Comparison of ENCODE assay signal across 16 cellular contexts in the genomic region with DNA sequence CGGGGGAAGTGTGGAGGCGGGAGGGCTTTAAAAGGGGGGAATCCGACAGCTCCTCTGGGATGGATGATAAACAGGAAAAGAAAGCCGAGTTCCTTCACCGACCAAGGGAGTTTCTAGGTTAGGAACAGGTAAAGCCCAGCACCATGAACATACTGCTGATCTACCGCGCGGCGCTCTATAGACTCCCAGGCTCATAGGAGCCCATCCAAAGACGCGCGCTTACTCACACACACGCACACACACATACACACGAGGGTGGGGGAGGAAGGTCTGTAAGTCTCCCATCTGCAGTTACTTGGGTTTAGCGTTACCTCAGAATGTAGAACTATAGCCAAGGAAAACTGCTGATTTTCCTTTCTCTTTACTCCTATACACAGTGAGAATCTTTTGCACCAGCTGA. TPM values are rescaled to one million over a fixed set of nuclear protein-coding genes. Genes with fewer than 3 reads are reported as not detected.
DNase-seq lines count a peak whose midpoint lies in the region; ATAC-seq and TF ChIP-seq lines count a peak whose summit lies in the region.
"Had no signal": no experiment of that assay in that cellular context is flagged by ENCODE, and none has a peak within 500 bp of the region (broad histone marks: within the 10 kb centered on the region; RNA-seq: fewer than 3 reads in every experiment).

No MANE protein-coding gene starts in this region.

- H3K27me3 ChIP-seq in RWPE2 (ENCODE audit: insufficient read depth, poor library complexity, severe bottlenecking) = peaks cover 55% of the 10 kb centered on the region
- peaks cover 47% of the 10 kb centered on the region for H3K27me3 ChIP-seq in hepatocyte
- H3K27me3 ChIP-seq in osteoblast (ENCODE audit: insufficient read depth, low read length) = peaks cover 27% of the 10 kb centered on the region
- H3K27me3 ChIP-seq in gastrocnemius medialis = peaks cover 30 to 39% (median 38%) of the 10 kb centered on the region in 3 donors

- H2AFZ ChIP-seq in hepatocyte (peak overlapping the region; percentile 33), osteoblast (ENCODE audit: low read length) (no peak overlapping the region)

- H3K4me2 ChIP-seq in hepatocyte (peak overlapping the region; percentile 86), osteoblast (ENCODE audit: insufficient read depth, low read length) (no peak overlapping the region)

- H3K36me3 Mint-ChIP-seq in activated CD8-positive, alpha-beta T cell treated with anti-CD3 and anti-CD28 coated beads for 36 hours (ENCODE audit: low read depth) = no peaks in the 10 kb centered on the region

- H3K9me3 ChIP-seq in RWPE2 (ENCODE audit: severe bottlenecking) (no peaks in the 10 kb centered on the region), hepatocyte (ENCODE audit: low read depth) (no peaks in the 10 kb centered on the region), osteoblast (ENCODE audit: low read depth, low read length) (no peaks in the 10 kb centered on the region), gastrocnemius medialis (no peaks in the 10 kb centered on the region)
- H3K9me3 ChIP-seq: thoracic aorta had no signal

- no peak overlapping the region for H3K27ac Mint-ChIP-seq in activated CD8-positive, alpha-beta T cell treated with anti-CD3 and anti-CD28 coated beads for 36 hours
- H3K27ac Mint-ChIP-seq: dendritic cell treated with granulocyte-macrophage colony-stimulating factor and Interleukin-4, amounts not matched to agents 40 ng/mL and 50 ng/mL, for 4 days had no signal

- WGBS in hepatocyte (ENCODE audit: low lambda C conversion rate, missing lambda C conversion rate) = 5% methylated on average over 15 of the region's 15 CpGs

- H3K4me1 Mint-ChIP-seq in activated CD8-positive, alpha-beta T cell treated with anti-CD3 and anti-CD28 coated beads for 36 hours (ENCODE audit: low read depth) = peaks cover 9% of the 10 kb centered on the region

- H3K36me3 ChIP-seq in RWPE2 (ENCODE audit: low read depth) (no peaks in the 10 kb centered on the region), hepatocyte (replicated peaks; ENCODE audit: insufficient read depth, low read depth) (no peaks in the 10 kb centered on the region), osteoblast (ENCODE audit: insufficient read depth, low read length) (no peaks in the 10 kb centered on the region), gastrocnemius medialis (no peaks in the 10 kb centered on the region)
- H3K36me3 ChIP-seq: thoracic aorta had no signal

- H3K27me3 Mint-ChIP-seq in activated CD8-positive, alpha-beta T cell treated with anti-CD3 and anti-CD28 coated beads for 36 hours = peaks cover 52% of the 10 kb centered on the region

- DNase-seq in GM13977 (ENCODE audit: low spot score) (peak; percentile 6), RWPE2 (ENCODE audit: low spot score) (no peak), hepatocyte (ENCODE audit: low spot score) (peak; percentile 30), osteoblast (ENCODE audit: insufficient read length, low spot score, missing footprints) (peak; percentile 82), gastrocnemius medialis (no peak)
- DNase-seq in activated CD8-positive, alpha-beta T cell treated with anti-CD3 and anti-CD28 coated beads for 36 hours = no peak
- no peak for DNase-seq in activated CD4-positive, alpha-beta T cell treated with anti-CD3 and anti-CD28 coated beads, Interleukin-2, amount 50 U/mL, for 1 hour
- DNase-seq: activated CD4-positive, CD25-positive, alpha-beta regulatory T cell; DMS153; NCI-H1694 treated with DMSO at 0.1 percent for 48 hours; stimulated activated CD4-positive, alpha-beta T cell treated with anti-CD3 and anti-CD28 coated beads, Interleukin-2, amount 100 ng/mL, for 48 hours had no signal

- POLR2A ChIA-PET in activated CD8-positive, alpha-beta T cell treated with anti-CD3 and anti-CD28 coated beads for 36 hours (lab: Charles Lee) = no interaction called here

- in situ Hi-C loops in GM13977 (cut with MboI; ENCODE audit: low pct_unique_long_range_greater_than_20kb, low sequenced_read_pairs, unreplicated experiment) (no loop called here), gastrocnemius medialis (cut with MboI; ENCODE audit: low sequenced_read_pairs in 4 of 4) (no loop called here)

- intact Hi-C loops in gastrocnemius medialis (cut with DNase I; ENCODE audit: low total_unique reads) = no loop called here
- intact Hi-C loops in activated CD8-positive, alpha-beta T cell treated with anti-CD3 and anti-CD28 coated beads for 36 hours (cut with micrococcal nuclease) = no loop called here

- ATAC-seq in RWPE2 (ENCODE audit: low read depth) (peak; percentile 42; the same call in 2 of the 3 replicates), gastrocnemius medialis (no peak), HG02678 (IDR thresholded peaks at IDR 0.05; ENCODE audit: unreplicated experiment) (no peak)
- no peak for ATAC-seq in activated CD8-positive, alpha-beta T cell treated with anti-CD3 and anti-CD28 coated beads for 36 hours

- no peak overlapping the region for H3K4me3 ChIP-seq in RWPE2 (ENCODE audit: severe bottlenecking)
- no peak overlapping the region for H3K4me3 ChIP-seq in hepatocyte
- no peak overlapping the region for H3K4me3 ChIP-seq in osteoblast (ENCODE audit: insufficient read depth, low read length)
- no peak overlapping the region for H3K4me3 ChIP-seq in gastrocnemius medialis
- H3K4me3 ChIP-seq: thoracic aorta had no signal

- H4K20me1 ChIP-seq in hepatocyte (ENCODE audit: insufficient read depth, poor library complexity, severe bottlenecking) (no peaks in the 10 kb centered on the region), osteoblast (ENCODE audit: insufficient read depth, low read length) (no peaks in the 10 kb centered on the region)

- CTCF ChIA-PET in activated CD8-positive, alpha-beta T cell treated with anti-CD3 and anti-CD28 coated beads for 36 hours (lab: Charles Lee) = interaction anchor here (0.8 kb wide), 1 partner anchor 242 kb away, joined by 3 read pairs; no protein-coding TSS in a partner anchor

- no peak overlapping the region for H3K4me3 Mint-ChIP-seq in activated CD8-positive, alpha-beta T cell treated with anti-CD3 and anti-CD28 coated beads for 36 hours
- H3K4me3 Mint-ChIP-seq: dendritic cell treated with granulocyte-macrophage colony-stimulating factor and Interleukin-4, amounts not matched to agents 40 ng/mL and 50 ng/mL, for 4 days had no signal

- H3K9me2 ChIP-seq in hepatocyte (replicated peaks; ENCODE audit: insufficient read depth) = no peaks in the 10 kb centered on the region

- H3K4me1 ChIP-seq in RWPE2 (ENCODE audit: insufficient read depth, poor library complexity, severe bottlenecking) = no peaks in the 10 kb centered on the region
- peaks cover 12% of the 10 kb centered on the region for H3K4me1 ChIP-seq in hepatocyte (ENCODE audit: insufficient read depth)
- H3K4me1 ChIP-seq in osteoblast (ENCODE audit: insufficient read depth, low read length) = no peaks in the 10 kb centered on the region
- H3K4me1 ChIP-seq in gastrocnemius medialis = no peaks in the 10 kb centered on the region

- no peak for TF ChIP-seq POLR2A in gastrocnemius medialis (IDR thresholded peaks at IDR 0.05)

- H3K27ac ChIP-seq in RWPE2 (ENCODE audit: poor library complexity, severe bottlenecking) = no peak overlapping the region
- no peak overlapping the region for H3K27ac ChIP-seq in hepatocyte
- no peak overlapping the region for H3K27ac ChIP-seq in osteoblast (ENCODE audit: low read depth, low read length)
- H3K27ac ChIP-seq in gastrocnemius medialis = no peak overlapping the region
- H3K27ac ChIP-seq: thoracic aorta had no signal

- no peaks in the 10 kb centered on the region for H3K79me2 ChIP-seq in hepatocyte
- H3K79me2 ChIP-seq in osteoblast (ENCODE audit: insufficient read depth, low read length) = no peaks in the 10 kb centered on the region

- TF ChIP-seq CTCF in GM13977 (IDR thresholded peaks at IDR 0.05; ENCODE audit: extremely low read depth, insufficient read depth, missing control alignments) (no peak), RWPE2 (IDR thresholded peaks at IDR 0.05; ENCODE audit: poor library complexity, severe bottlenecking) (no peak), hepatocyte (IDR thresholded peaks at IDR 0.05; ENCODE audit: poor library complexity) (no peak), osteoblast (IDR thresholded peaks at IDR 0.05; ENCODE audit: extremely low read depth, low read depth, low read length) (no peak), gastrocnemius medialis (IDR thresholded peaks at IDR 0.05 in 4 of 5, conservative IDR thresholded peaks at IDR 0.05 in 1 of 5) (no peak)
- TF ChIP-seq CTCF in activated CD8-positive, alpha-beta T cell treated with anti-CD3 and anti-CD28 coated beads for 36 hours (IDR thresholded peaks at IDR 0.05) = no peak

- peaks cover 2% of the 10 kb centered on the region for H3K9me3 Mint-ChIP-seq in activated CD8-positive, alpha-beta T cell treated with anti-CD3 and anti-CD28 coated beads for 36 hours
- H3K9me3 Mint-ChIP-seq: dendritic cell treated with granulocyte-macrophage colony-stimulating factor and Interleukin-4, amounts not matched to agents 40 ng/mL and 50 ng/mL, for 4 days had no signal

RNA-seq across cellular contexts. Expression of a gene that starts 2.6 kb away (rescaled TPM):
- total RNA-seq in hepatocyte = 0.08 and 0.53 TPM in 2 replicates
- polyA plus RNA-seq in hepatocyte = 0.16 TPM in 1 of 2 replicates, not detected in the other
- 0.59 and 0.72 TPM in 2 replicates for total RNA-seq in osteoblast
- under 1 TPM; 0.16 to 0.97 (median 0.63) TPM for total RNA-seq in gastrocnemius medialis
- not detected for total RNA-seq in activated CD8-positive, alpha-beta T cell treated with anti-CD3 and anti-CD28 coated beads for 36 hours
- total RNA-seq: osteocyte, Right ventricle myocardium superior had no signal

Comparison
In these comparisons a context has a peak if more than half of its experiments do, and no peak if none do; other contexts are left out.
1. DNase-seq: peak in GM13977 (single experiment), hepatocyte (single experiment) and osteoblast (single experiment); none in RWPE2 (single experiment), gastrocnemius medialis (0 of 2), activated CD8-positive, alpha-beta T cell treated with anti-CD3 and anti-CD28 coated beads for 36 hours (single experiment) and activated CD4-positive, alpha-beta T cell treated with anti-CD3 and anti-CD28 coated beads, Interleukin-2, amount 50 U/mL, for 1 hour (single experiment).